In genomic region chr6:7260291-7261029, GRCh38 we compare ENCODE assay signal across 8 cellular contexts. TPM values are rescaled to one million over a fixed set of nuclear protein-coding genes. Genes with fewer than 3 reads are reported as not detected.
A peak's percentile ranks its signal among the peaks of the same experiment; 100 is the strongest.
DNase-seq lines count a peak whose midpoint lies in the region; ATAC-seq and TF ChIP-seq lines count a peak whose summit lies in the region.

No MANE protein-coding gene starts in this region.

- H3K27me3 ChIP-seq in WERI-Rb-1 (ENCODE audit: insufficient read depth, low read depth, severe bottlenecking) (no peaks in the 10 kb centered on the region), left ventricle myocardium inferior (ENCODE audit: low read depth) (no peaks in the 10 kb centered on the region), gastrocnemius medialis (no peaks in the 10 kb centered on the region)

- ATAC-seq in GM19463 (IDR thresholded peaks at IDR 0.05; ENCODE audit: unreplicated experiment), result peak; percentile 9
- ATAC-seq in gastrocnemius medialis, result peak in 1 of 2 donors; percentile 10

- intact Hi-C loops in left ventricle myocardium inferior (cut with micrococcal nuclease) (no loop called here), gastrocnemius medialis (cut with DNase I; ENCODE audit: low total_unique reads) (no loop called here)

- H3K27ac ChIP-seq in WERI-Rb-1 (peak overlapping the region; percentile 87), left ventricle myocardium inferior (replicated peaks) (peak overlapping the region; percentile 90), gastrocnemius medialis (peak overlapping the region; percentile 63 to 71 (median 68))

- DNase-seq in WERI-Rb-1 (peak; percentile 40), left ventricle myocardium inferior (no peak), gastrocnemius medialis (no peak), AML-193 (lab: John Stamatoyannopoulos, UW) (no peak), NCI-H2171 (lab: John Stamatoyannopoulos, UW) (no peak), kidney tubule cell (ENCODE audit: low spot score) (no peak)
- no peak for DNase-seq in stimulated activated CD4-positive, alpha-beta T cell treated with anti-CD3 and anti-CD28 coated beads, Interleukin-15, amount 100 ng/mL, for 24 hours

- H3K4me3 ChIP-seq in WERI-Rb-1 (ENCODE audit: low read depth, low read length) (peak overlapping the region; percentile 52), left ventricle myocardium inferior (peak overlapping the region; percentile 78), gastrocnemius medialis (peak overlapping the region; percentile 63 to 88 (median 74))

- peaks cover 18% of the 10 kb centered on the region for H3K4me1 ChIP-seq in left ventricle myocardium inferior
- H3K4me1 ChIP-seq in gastrocnemius medialis, result peaks cover 7 to 14% of the 10 kb centered on the region in 2 donors

- peaks cover 15% of the 10 kb centered on the region for H3K9me3 ChIP-seq in WERI-Rb-1 (ENCODE audit: severe bottlenecking)
- peaks cover 12% of the 10 kb centered on the region for H3K9me3 ChIP-seq in left ventricle myocardium inferior (replicated peaks)
- peaks cover 0 to 6% (median 0%) of the 10 kb centered on the region in 3 donors for H3K9me3 ChIP-seq in gastrocnemius medialis

- TF ChIP-seq POLR2A in gastrocnemius medialis (IDR thresholded peaks at IDR 0.05), result no peak

- in situ Hi-C loops in gastrocnemius medialis (cut with MboI; ENCODE audit: low sequenced_read_pairs in 4 of 4), result no loop called here

- TF ChIP-seq CTCF in WERI-Rb-1 (IDR thresholded peaks at IDR 0.05; ENCODE audit: low read depth, low read length), result no peak
- no peak for TF ChIP-seq CTCF in left ventricle myocardium inferior (IDR thresholded peaks at IDR 0.05; ENCODE audit: borderline replicate concordance)
- no peak for TF ChIP-seq CTCF in gastrocnemius medialis (IDR thresholded peaks at IDR 0.05 in 4 of 5, conservative IDR thresholded peaks at IDR 0.05 in 1 of 5)

- H3K36me3 ChIP-seq in WERI-Rb-1 (no peaks in the 10 kb centered on the region), left ventricle myocardium inferior (no peaks in the 10 kb centered on the region), gastrocnemius medialis (no peaks in the 10 kb centered on the region)

RNA-seq across cellular contexts. Expression of gene SSR1, which starts 52.5 kb away (rescaled TPM):
- total RNA-seq in left ventricle myocardium inferior, result 53.4 TPM
- total RNA-seq in gastrocnemius medialis, result 10 to 100 TPM; 11.8 to 36.8 (median 18.6) TPM
